ENCODE assay signal across 8 cellular contexts in the genomic region with DNA sequence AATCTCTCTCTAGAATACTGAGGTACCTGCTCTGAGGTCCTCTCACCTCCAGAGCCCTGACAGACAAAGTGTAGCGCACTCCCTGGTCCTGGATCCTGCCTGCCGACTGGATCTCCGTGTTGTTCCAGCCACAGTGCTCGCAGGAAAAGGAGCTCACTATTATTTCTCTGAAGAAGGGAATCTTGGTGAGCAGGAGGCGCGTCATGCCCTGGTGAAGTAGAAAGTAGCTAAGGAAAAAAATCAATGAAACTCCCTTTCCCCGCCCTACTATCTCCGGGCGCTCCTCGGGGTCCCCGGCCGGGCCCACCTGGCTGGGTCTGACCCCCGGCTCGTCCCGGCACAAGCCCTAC. TPM values are rescaled to one million over a fixed set of nuclear protein-coding genes. Genes with fewer than 3 reads are reported as not detected.
DNase-seq lines count a peak whose midpoint lies in the region; ATAC-seq and TF ChIP-seq lines count a peak whose summit lies in the region.

No MANE protein-coding gene starts in this region.

- peak overlapping the region; percentile 95 for H3K4me3 ChIP-seq in iPS-15b (ENCODE audit: low read depth, low read length)

- H3K9me3 ChIP-seq in iPS-15b (ENCODE audit: control insufficient read depth, insufficient read depth, low read length), result no peaks in the 10 kb centered on the region

- peaks cover 22% of the 10 kb centered on the region for H3K27me3 ChIP-seq in iPS-15b (ENCODE audit: control insufficient read depth, insufficient read depth, low read length)

- no peak for TF ChIP-seq CTCF in WTC11 (IDR thresholded peaks at IDR 0.05)

- H3K36me3 Mint-ChIP-seq in activated naive CD4-positive, alpha-beta T cell treated with anti-CD3 and anti-CD28 coated beads, Interleukin-2, amount 10 ng/mL, durations not matched to agents 7 days and 5 days, result peaks cover 43% of the 10 kb centered on the region
- H3K36me3 Mint-ChIP-seq in WTC11, result peaks cover 45% of the 10 kb centered on the region

- POLR2A ChIA-PET in WTC11 (lab: Charles Lee), result no interaction called here

- CTCF ChIA-PET in activated naive CD4-positive, alpha-beta T cell treated with anti-CD3 and anti-CD28 coated beads, Interleukin-2, amount 10 ng/mL, durations not matched to agents 7 days and 5 days (lab: Charles Lee), result interaction anchor here (0.8 to 6.3 kb wide), 8 partner anchors 10 to 393 kb away, joined by 3 to 139 read pairs (median 4); a partner anchor contains a TSS
- CTCF ChIA-PET in WTC11 (lab: Charles Lee), result interaction anchor here (0.6 to 8.7 kb wide), 9 partner anchors 44 to 357 kb away, joined by 3 to 358 read pairs (median 4); a partner anchor contains a TSS

- peaks cover 30% of the 10 kb centered on the region for H3K36me3 ChIP-seq in iPS-15b (ENCODE audit: control insufficient read depth, insufficient read depth, low read length)

- H3K27me3 Mint-ChIP-seq in activated naive CD4-positive, alpha-beta T cell treated with anti-CD3 and anti-CD28 coated beads, Interleukin-2, amount 10 ng/mL, durations not matched to agents 7 days and 5 days, result peaks cover 34% of the 10 kb centered on the region
- H3K27me3 Mint-ChIP-seq in WTC11 (ENCODE audit: low read depth), result peaks cover 23% of the 10 kb centered on the region
- H3K27me3 Mint-ChIP-seq in stimulated activated naive CD8-positive, alpha-beta T cell treated with anti-CD3 and anti-CD28 coated beads, Interleukin-15, amount 100 ng/mL, for 72 hours, result peaks cover 8% of the 10 kb centered on the region

- peaks cover 42% of the 10 kb centered on the region for H3K4me1 Mint-ChIP-seq in activated naive CD4-positive, alpha-beta T cell treated with anti-CD3 and anti-CD28 coated beads, Interleukin-2, amount 10 ng/mL, durations not matched to agents 7 days and 5 days
- peaks cover 21% of the 10 kb centered on the region for H3K4me1 Mint-ChIP-seq in WTC11
- peaks cover 67% of the 10 kb centered on the region for H3K4me1 Mint-ChIP-seq in stimulated activated naive CD8-positive, alpha-beta T cell treated with anti-CD3 and anti-CD28 coated beads, Interleukin-15, amount 100 ng/mL, for 72 hours

- H3K27ac Mint-ChIP-seq in activated naive CD4-positive, alpha-beta T cell treated with anti-CD3 and anti-CD28 coated beads, Interleukin-2, amount 10 ng/mL, durations not matched to agents 7 days and 5 days, result peak overlapping the region; percentile 89
- no peak overlapping the region for H3K27ac Mint-ChIP-seq in WTC11
- peak overlapping the region; percentile 92 to 94 for H3K27ac Mint-ChIP-seq in stimulated activated naive CD8-positive, alpha-beta T cell treated with anti-CD3 and anti-CD28 coated beads, Interleukin-15, amount 100 ng/mL, for 72 hours

- peak overlapping the region; percentile 94 for H3K4me3 Mint-ChIP-seq in activated naive CD4-positive, alpha-beta T cell treated with anti-CD3 and anti-CD28 coated beads, Interleukin-2, amount 10 ng/mL, durations not matched to agents 7 days and 5 days
- H3K4me3 Mint-ChIP-seq in WTC11, result peak overlapping the region; percentile 94
- H3K4me3 Mint-ChIP-seq in stimulated activated naive CD8-positive, alpha-beta T cell treated with anti-CD3 and anti-CD28 coated beads, Interleukin-15, amount 100 ng/mL, for 72 hours, result peak overlapping the region; percentile 78 to 84

- H3K9ac ChIP-seq in iPS-15b (ENCODE audit: low read depth, low read length), result peak overlapping the region; percentile 70

- DNase-seq in activated naive CD4-positive, alpha-beta T cell treated with anti-CD3 and anti-CD28 coated beads, Interleukin-2, amount 10 ng/mL, durations not matched to agents 7 days and 5 days, result no peak
- no peak for DNase-seq in activated naive CD4-positive, alpha-beta T cell treated with anti-CD3 and anti-CD28 coated beads, Interleukin-2, amount 50 U/mL, for 16 hours
- DNase-seq in WTC11 (ENCODE audit: low spot score) (no peak), H4 (ENCODE audit: low spot score) (no peak), NCI-H524 (lab: John Stamatoyannopoulos, UW) (no peak)
- DNase-seq in stimulated activated naive CD8-positive, alpha-beta T cell treated with anti-CD3 and anti-CD28 coated beads, Interleukin-15, amount 100 ng/mL, for 72 hours, result no peak

- no peaks in the 10 kb centered on the region for H3K9me3 Mint-ChIP-seq in activated naive CD4-positive, alpha-beta T cell treated with anti-CD3 and anti-CD28 coated beads, Interleukin-2, amount 10 ng/mL, durations not matched to agents 7 days and 5 days
- H3K9me3 Mint-ChIP-seq in WTC11, result no peaks in the 10 kb centered on the region
- H3K9me3 Mint-ChIP-seq in stimulated activated naive CD8-positive, alpha-beta T cell treated with anti-CD3 and anti-CD28 coated beads, Interleukin-15, amount 100 ng/mL, for 72 hours, result no peaks in the 10 kb centered on the region

- ATAC-seq in WTC11 (no peak), HG03097 (IDR thresholded peaks at IDR 0.05; ENCODE audit: low FRiP score, unreplicated experiment) (no peak)
- ATAC-seq in stimulated activated naive CD8-positive, alpha-beta T cell treated with anti-CD3 and anti-CD28 coated beads, Interleukin-15, amount 100 ng/mL, for 72 hours, result peak; percentile 11

- peaks cover 8% of the 10 kb centered on the region for H3K4me1 ChIP-seq in iPS-15b (ENCODE audit: control insufficient read depth, insufficient read depth, low read length)

TF ChIP-seq in WTC11, 78 proteins besides CTCF, POLR2A, EP300 and RAD21 (continues in another document):
- TF ChIP-seq, protein P1, sequence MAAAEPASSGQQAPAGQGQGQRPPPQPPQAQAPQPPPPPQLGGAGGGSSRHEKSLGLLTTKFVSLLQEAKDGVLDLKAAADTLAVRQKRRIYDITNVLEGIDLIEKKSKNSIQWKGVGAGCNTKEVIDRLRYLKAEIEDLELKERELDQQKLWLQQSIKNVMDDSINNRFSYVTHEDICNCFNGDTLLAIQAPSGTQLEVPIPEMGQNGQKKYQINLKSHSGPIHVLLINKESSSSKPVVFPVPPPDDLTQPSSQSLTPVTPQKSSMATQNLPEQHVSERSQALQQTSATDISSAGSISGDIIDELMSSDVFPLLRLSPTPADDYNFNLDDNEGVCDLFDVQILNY (CRISPR knock-in tag; IDR thresholded peaks at IDR 0.05), result no peak
- TF ChIP-seq, protein P2, sequence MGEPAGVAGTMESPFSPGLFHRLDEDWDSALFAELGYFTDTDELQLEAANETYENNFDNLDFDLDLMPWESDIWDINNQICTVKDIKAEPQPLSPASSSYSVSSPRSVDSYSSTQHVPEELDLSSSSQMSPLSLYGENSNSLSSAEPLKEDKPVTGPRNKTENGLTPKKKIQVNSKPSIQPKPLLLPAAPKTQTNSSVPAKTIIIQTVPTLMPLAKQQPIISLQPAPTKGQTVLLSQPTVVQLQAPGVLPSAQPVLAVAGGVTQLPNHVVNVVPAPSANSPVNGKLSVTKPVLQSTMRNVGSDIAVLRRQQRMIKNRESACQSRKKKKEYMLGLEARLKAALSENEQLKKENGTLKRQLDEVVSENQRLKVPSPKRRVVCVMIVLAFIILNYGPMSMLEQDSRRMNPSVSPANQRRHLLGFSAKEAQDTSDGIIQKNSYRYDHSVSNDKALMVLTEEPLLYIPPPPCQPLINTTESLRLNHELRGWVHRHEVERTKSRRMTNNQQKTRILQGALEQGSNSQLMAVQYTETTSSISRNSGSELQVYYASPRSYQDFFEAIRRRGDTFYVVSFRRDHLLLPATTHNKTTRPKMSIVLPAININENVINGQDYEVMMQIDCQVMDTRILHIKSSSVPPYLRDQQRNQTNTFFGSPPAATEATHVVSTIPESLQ (CRISPR knock-in tag; IDR thresholded peaks at IDR 0.05), result no peak
- TF ChIP-seq KAT7 (CRISPR knock-in tag; IDR thresholded peaks at IDR 0.05; ENCODE audit: borderline replicate concordance) (no peak), TP53 (CRISPR knock-in tag; IDR thresholded peaks at IDR 0.05) (no peak), ZNF396 (CRISPR knock-in tag; IDR thresholded peaks at IDR 0.05; ENCODE audit: borderline replicate concordance) (no peak)
- TF ChIP-seq, protein P3, sequence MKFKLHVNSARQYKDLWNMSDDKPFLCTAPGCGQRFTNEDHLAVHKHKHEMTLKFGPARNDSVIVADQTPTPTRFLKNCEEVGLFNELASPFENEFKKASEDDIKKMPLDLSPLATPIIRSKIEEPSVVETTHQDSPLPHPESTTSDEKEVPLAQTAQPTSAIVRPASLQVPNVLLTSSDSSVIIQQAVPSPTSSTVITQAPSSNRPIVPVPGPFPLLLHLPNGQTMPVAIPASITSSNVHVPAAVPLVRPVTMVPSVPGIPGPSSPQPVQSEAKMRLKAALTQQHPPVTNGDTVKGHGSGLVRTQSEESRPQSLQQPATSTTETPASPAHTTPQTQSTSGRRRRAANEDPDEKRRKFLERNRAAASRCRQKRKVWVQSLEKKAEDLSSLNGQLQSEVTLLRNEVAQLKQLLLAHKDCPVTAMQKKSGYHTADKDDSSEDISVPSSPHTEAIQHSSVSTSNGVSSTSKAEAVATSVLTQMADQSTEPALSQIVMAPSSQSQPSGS (CRISPR knock-in tag; IDR thresholded peaks at IDR 0.05; ENCODE audit: borderline replicate concordance, low read depth), result no peak

RNA-seq across cellular contexts. Expression of a gene that starts 0.4 kb away (rescaled TPM):
- 55.2 to 59.6 TPM (median 56.6 TPM) in 3 replicates for total RNA-seq in WTC11 (2021)
- total RNA-seq in H4 (2014; rRNA removed; shearing (Covaris generic)), result 83.6 and 108 TPM in 2 replicates

RNA-seq across cellular contexts. Expression of a gene that starts 4.3 kb away (rescaled TPM):
- total RNA-seq in WTC11 (2021), result 0.09 to 0.32 TPM (median 0.20 TPM) in 3 replicates
- total RNA-seq in H4 (2014; rRNA removed; shearing (Covaris generic)), result not detected in 2 replicates

RNA-seq across cellular contexts. Expression of a gene that starts 14.6 kb away (rescaled TPM):
- 20.7 to 24.6 TPM (median 22.4 TPM) in 3 replicates for total RNA-seq in WTC11 (2021)
- 24.7 and 26.3 TPM in 2 replicates for total RNA-seq in H4 (2014; rRNA removed; shearing (Covaris generic))

RNA-seq across cellular contexts. Expression of a gene that starts 35.7 kb away (rescaled TPM):
- total RNA-seq in WTC11 (2021), result not detected in 3 replicates
- total RNA-seq in H4 (2014; rRNA removed; shearing (Covaris generic)), result not detected in 2 replicates

RNA-seq across cellular contexts. Expression of a gene that starts 42.3 kb away (rescaled TPM):
- 2.1 to 3.9 TPM (median 2.5 TPM) in 3 replicates for total RNA-seq in WTC11 (2021)
- total RNA-seq in H4 (2014; rRNA removed; shearing (Covaris generic)), result not detected in 2 replicates
